10 cellular contexts compared by ENCODE assay signal in genomic region chr1:90402893-90403849, GRCh38.
DNase-seq lines count a peak whose midpoint lies in the region; ATAC-seq and TF ChIP-seq lines count a peak whose summit lies in the region.
"Had no signal": no experiment of that assay in that cellular context is flagged by ENCODE, and none has a peak within 500 bp of the region (broad histone marks: within the 10 kb centered on the region; RNA-seq: fewer than 3 reads in every experiment).

No MANE protein-coding gene starts in this region.

- DNase-seq in AG08396 (ENCODE audit: low spot score) (peak; percentile 15), HK-2 (ENCODE audit: unreplicated experiment) (peak; percentile 49), amniotic epithelial cell (ENCODE audit: low read depth) (peak; percentile 94), iris pigment epithelial cell (ENCODE audit: low read depth) (peak; percentile 94), omental fat pad (ENCODE audit: low spot score) (no peak), CD1c-positive myeloid dendritic cell (ENCODE audit: extremely low spot score) (no peak)
- DNase-seq in stimulated activated CD4-positive, alpha-beta T cell treated with anti-CD3 and anti-CD28 coated beads, Interleukin-4, amount 100 ng/mL, for 24 hours = no peak
- DNase-seq: activated B cell treated with CpG ODN at 0.5 μM for 24 hours, heart right ventricle had no signal

- no peak for TF ChIP-seq CTCF in omental fat pad (IDR thresholded peaks at IDR 0.05)

- ATAC-seq in omental fat pad (ENCODE audit: low FRiP score) = no peak
- ATAC-seq in GM19395 (IDR thresholded peaks at IDR 0.05; ENCODE audit: unreplicated experiment) = no peak
- ATAC-seq: heart right ventricle had no signal

Comparison
In these comparisons a context has a peak if more than half of its experiments do, and no peak if none do; other contexts are left out.
1. DNase-seq: peak in AG08396 (single experiment), HK-2 (single experiment), amniotic epithelial cell (single experiment) and iris pigment epithelial cell (single experiment); none in stimulated activated CD4-positive, alpha-beta T cell treated with anti-CD3 and anti-CD28 coated beads, Interleukin-4, amount 100 ng/mL, for 24 hours (single experiment), omental fat pad (single experiment) and CD1c-positive myeloid dendritic cell (single experiment).